10 cellular contexts compared by ENCODE assay signal in genomic region chr12:67772276-67773169, GRCh38.
DNase-seq lines count a peak whose midpoint lies in the region; ATAC-seq and TF ChIP-seq lines count a peak whose summit lies in the region.
"Had no signal": no experiment of that assay in that cellular context is flagged by ENCODE, and none has a peak within 500 bp of the region (broad histone marks: within the 10 kb centered on the region; RNA-seq: fewer than 3 reads in every experiment).

No MANE protein-coding gene starts in this region.

- no peak overlapping the region for H3K4me3 Mint-ChIP-seq in activated CD8-positive, alpha-beta T cell treated with anti-CD3 and anti-CD28 coated beads, Interleukin-2, amount 10 ng/mL, durations not matched to agents 7 days and 5 days
- H3K4me3 Mint-ChIP-seq: IgD-negative memory B cell had no signal

- H3K4me1 Mint-ChIP-seq in activated CD8-positive, alpha-beta T cell treated with anti-CD3 and anti-CD28 coated beads, Interleukin-2, amount 10 ng/mL, durations not matched to agents 7 days and 5 days (ENCODE audit: low read depth) = no peaks in the 10 kb centered on the region
- H3K4me1 Mint-ChIP-seq: IgD-negative memory B cell had no signal

- no peaks in the 10 kb centered on the region for H3K36me3 Mint-ChIP-seq in activated CD8-positive, alpha-beta T cell treated with anti-CD3 and anti-CD28 coated beads, Interleukin-2, amount 10 ng/mL, durations not matched to agents 7 days and 5 days (ENCODE audit: low read depth)
- H3K36me3 Mint-ChIP-seq: IgD-negative memory B cell had no signal

- H3K4me3 ChIP-seq in iPS-18a (ENCODE audit: low read length) (peak overlapping the region; percentile 32), thoracic aorta (peak overlapping the region; percentile 8)

- H3K27ac Mint-ChIP-seq in activated CD8-positive, alpha-beta T cell treated with anti-CD3 and anti-CD28 coated beads, Interleukin-2, amount 10 ng/mL, durations not matched to agents 7 days and 5 days = no peak overlapping the region
- H3K27ac Mint-ChIP-seq: IgD-negative memory B cell had no signal

- H3K9me3 ChIP-seq in iPS-18a (ENCODE audit: control insufficient read depth, low read depth, low read length) (no peaks in the 10 kb centered on the region), thoracic aorta (no peaks in the 10 kb centered on the region)

- H3K27ac ChIP-seq in iPS-18a (ENCODE audit: low read length) = peak overlapping the region; percentile 80
- peak overlapping the region; percentile 10 to 24 for H3K27ac ChIP-seq in thoracic aorta
- H3K27ac ChIP-seq: parathyroid adenoma had no signal

- no peaks in the 10 kb centered on the region for H3K9me3 Mint-ChIP-seq in activated CD8-positive, alpha-beta T cell treated with anti-CD3 and anti-CD28 coated beads, Interleukin-2, amount 10 ng/mL, durations not matched to agents 7 days and 5 days (ENCODE audit: insufficient read depth)
- H3K9me3 Mint-ChIP-seq: IgD-negative memory B cell had no signal

- H3K27me3 ChIP-seq in iPS-18a (ENCODE audit: control insufficient read depth, insufficient read depth, low read length) = no peaks in the 10 kb centered on the region
- H3K27me3 ChIP-seq in thoracic aorta (replicated peaks; ENCODE audit: insufficient read depth) = no peaks in the 10 kb centered on the region

- H3K4me1 ChIP-seq in iPS-18a (ENCODE audit: control insufficient read depth, low read depth, low read length) = peaks cover 23% of the 10 kb centered on the region
- peaks cover 4 to 20% of the 10 kb centered on the region in 2 donors for H3K4me1 ChIP-seq in thoracic aorta (ENCODE audit: control insufficient read depth in 1 of 2, low read depth in 2 of 2)

- H3K9ac ChIP-seq in iPS-18a (ENCODE audit: low read length) = peak overlapping the region; percentile 47
- H3K9ac ChIP-seq: parathyroid adenoma had no signal

- no peaks in the 10 kb centered on the region for H3K36me3 ChIP-seq in iPS-18a (ENCODE audit: control insufficient read depth, low read depth, low read length)
- no peaks in the 10 kb centered on the region for H3K36me3 ChIP-seq in thoracic aorta

- DNase-seq in NCI-H146 (lab: John Stamatoyannopoulos, UW) = peak; percentile 18
- DNase-seq in NCI-H146 treated with DMSO at 0.1 percent for 48 hours (lab: John Stamatoyannopoulos, UW; ENCODE audit: unreplicated experiment) = no peak
- DNase-seq in amniotic epithelial cell (ENCODE audit: low read depth) = peak; percentile 71
- DNase-seq in thoracic aorta (ENCODE audit: low spot score) = no peak
- DNase-seq in activated CD8-positive, alpha-beta T cell treated with anti-CD3 and anti-CD28 coated beads, Interleukin-2, amount 10 ng/mL, durations not matched to agents 7 days and 5 days = no peak
- no peak for DNase-seq in DMS79 (lab: John Stamatoyannopoulos, UW)

- POLR2A ChIA-PET in activated CD8-positive, alpha-beta T cell treated with anti-CD3 and anti-CD28 coated beads, Interleukin-2, amount 10 ng/mL, durations not matched to agents 7 days and 5 days (lab: Charles Lee) = no interaction called here

- no peaks in the 10 kb centered on the region for H3K27me3 Mint-ChIP-seq in activated CD8-positive, alpha-beta T cell treated with anti-CD3 and anti-CD28 coated beads, Interleukin-2, amount 10 ng/mL, durations not matched to agents 7 days and 5 days (ENCODE audit: low read depth)

- TF ChIP-seq CTCF in thoracic aorta (IDR thresholded peaks at IDR 0.05) = no peak

- ATAC-seq in thoracic aorta (ENCODE audit: insufficient number of reproducible peaks, low FRiP score, low read depth) (peak; percentile 69), GM21423 (IDR thresholded peaks at IDR 0.05; ENCODE audit: unreplicated experiment) (no peak)
- no peak for ATAC-seq in activated CD8-positive, alpha-beta T cell treated with anti-CD3 and anti-CD28 coated beads, Interleukin-2, amount 10 ng/mL, durations not matched to agents 7 days and 5 days

- CTCF ChIA-PET in activated CD8-positive, alpha-beta T cell treated with anti-CD3 and anti-CD28 coated beads, Interleukin-2, amount 10 ng/mL, durations not matched to agents 7 days and 5 days (lab: Charles Lee) = no interaction called here

Comparison
In these comparisons a context has a peak if more than half of its experiments do, and no peak if none do; other contexts are left out.
1. DNase-seq: peak in NCI-H146 (single experiment) and amniotic epithelial cell (single experiment); none in NCI-H146 treated with DMSO at 0.1 percent for 48 hours (single experiment), thoracic aorta (single experiment), activated CD8-positive, alpha-beta T cell treated with anti-CD3 and anti-CD28 coated beads, Interleukin-2, amount 10 ng/mL, durations not matched to agents 7 days and 5 days (single experiment) and DMS79 (single experiment).